18 cellular contexts compared by ENCODE assay signal in the genomic region with DNA sequence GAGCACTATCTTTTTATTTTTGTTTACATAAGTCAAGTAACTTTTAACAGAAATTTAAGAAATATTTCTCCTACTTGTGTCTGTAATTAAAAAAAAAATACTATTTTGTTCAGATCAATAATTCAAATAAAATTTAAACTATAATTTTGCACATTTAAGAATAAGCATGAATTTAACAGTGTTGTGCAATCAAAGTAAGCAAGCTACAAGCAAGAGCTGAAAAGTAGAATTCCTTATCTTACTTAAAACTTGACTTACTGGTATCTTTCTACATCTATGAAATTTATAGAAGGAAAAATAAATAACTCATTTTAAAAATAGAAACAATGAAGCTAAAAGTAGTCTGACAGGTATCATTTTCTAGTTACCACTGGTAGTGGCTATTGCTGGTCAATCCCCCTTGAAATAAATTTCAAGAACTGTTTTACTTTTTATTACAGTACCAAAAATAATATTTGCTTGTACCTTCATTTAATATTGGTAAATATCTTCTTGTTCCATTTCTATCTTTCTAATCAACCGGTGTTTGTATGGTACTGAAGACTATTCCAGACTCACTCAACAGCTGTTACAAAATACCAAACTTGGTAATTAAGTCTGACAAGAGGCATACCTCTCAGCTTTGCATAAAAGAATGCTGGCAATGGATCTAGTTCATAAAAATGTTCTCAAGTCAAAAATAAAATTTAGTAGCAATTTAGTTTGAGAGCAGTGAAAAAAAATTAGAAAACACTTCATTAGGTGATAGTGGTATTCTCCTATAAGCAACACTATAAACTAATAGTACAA.
DNase-seq lines count a peak whose midpoint lies in the region; ATAC-seq and TF ChIP-seq lines count a peak whose summit lies in the region.
"Had no signal": no experiment of that assay in that cellular context is flagged by ENCODE, and none has a peak within 500 bp of the region (broad histone marks: within the 10 kb centered on the region; RNA-seq: fewer than 3 reads in every experiment).

No MANE protein-coding gene starts in this region.

- WGBS in stomach, 5 donors = 30 to 49% (median 37%) methylated on average over 1 of the region's 1 CpG

- H3K9me3 Mint-ChIP-seq in natural killer cell = no peaks in the 10 kb centered on the region
- H3K9me3 Mint-ChIP-seq in natural killer cell treated with Interleukin-12 subunit alpha and Interleukin-12 subunit beta and Interleukin-15 and Interleukin-18, amount 100 ng/mL, for 72 hours = no peaks in the 10 kb centered on the region
- no peaks in the 10 kb centered on the region for H3K9me3 Mint-ChIP-seq in mesothelial cell of epicardium
- H3K9me3 Mint-ChIP-seq: activated CD8-positive, alpha-beta T cell treated with anti-CD3 and anti-CD28 coated beads for 36 hours; activated naive CD8-positive, alpha-beta T cell treated with anti-CD3 and anti-CD28 coated beads, Interleukin-2, amount 50 U/mL, for 24 hours had no signal

- H3K27me3 ChIP-seq in SU-DHL-6 (ENCODE audit: low read length) (no peaks in the 10 kb centered on the region), stomach (no peaks in the 10 kb centered on the region), left lung (no peaks in the 10 kb centered on the region)

- H3K36me3 Mint-ChIP-seq in natural killer cell (no peaks in the 10 kb centered on the region), mesothelial cell of epicardium (peaks cover 3% of the 10 kb centered on the region)
- no peaks in the 10 kb centered on the region for H3K36me3 Mint-ChIP-seq in natural killer cell treated with Interleukin-12 subunit alpha and Interleukin-12 subunit beta and Interleukin-15 and Interleukin-18, amount 100 ng/mL, for 72 hours

- peaks cover 32 to 95% (median 60%) of the 10 kb centered on the region in 4 donors for H3K4me1 ChIP-seq in stomach
- H3K4me1 ChIP-seq in left lung = peaks cover 22 to 66% of the 10 kb centered on the region in 2 donors

- H3K9me2 ChIP-seq in SU-DHL-6 (replicated peaks; ENCODE audit: insufficient read depth, low read length) = no peaks in the 10 kb centered on the region

- TF ChIP-seq POLR2A in stomach (IDR thresholded peaks at IDR 0.05) = no peak

- peaks cover 94% of the 10 kb centered on the region for H3K79me2 ChIP-seq in SU-DHL-6 (ENCODE audit: insufficient read depth, low read length)

- H3K36me3 ChIP-seq in SU-DHL-6 (ENCODE audit: low read length) (peaks cover 5% of the 10 kb centered on the region; the same call in 1 of the 2 replicates), stomach (peaks cover 0 to 14% (median 8%) of the 10 kb centered on the region in 4 donors), left lung (peaks cover 0 to 3% of the 10 kb centered on the region in 2 donors)
- H3K36me3 ChIP-seq: thoracic aorta had no signal

- ATAC-seq in natural killer cell (no peak), HG02798 (IDR thresholded peaks at IDR 0.05; ENCODE audit: poor library complexity, unreplicated experiment) (no peak), GM18873 (IDR thresholded peaks at IDR 0.05; ENCODE audit: low FRiP score, unreplicated experiment) (no peak), left lung (no peak)
- no peak for ATAC-seq in natural killer cell treated with Interleukin-12 subunit alpha and Interleukin-12 subunit beta and Interleukin-15 and Interleukin-18, amount 100 ng/mL, for 72 hours
- ATAC-seq: activated CD8-positive, alpha-beta T cell treated with anti-CD3 and anti-CD28 coated beads for 36 hours; activated naive CD8-positive, alpha-beta T cell treated with anti-CD3 and anti-CD28 coated beads, Interleukin-2, amount 50 U/mL, for 24 hours had no signal

- H3K27me3 Mint-ChIP-seq in natural killer cell (ENCODE audit: low read depth in 2 of 2) (no peaks in the 10 kb centered on the region), mesothelial cell of epicardium (ENCODE audit: low read depth) (no peaks in the 10 kb centered on the region)
- H3K27me3 Mint-ChIP-seq in natural killer cell treated with Interleukin-12 subunit alpha and Interleukin-12 subunit beta and Interleukin-15 and Interleukin-18, amount 100 ng/mL, for 72 hours = no peaks in the 10 kb centered on the region
- H3K27me3 Mint-ChIP-seq: activated CD8-positive, alpha-beta T cell treated with anti-CD3 and anti-CD28 coated beads for 36 hours; activated naive CD8-positive, alpha-beta T cell treated with anti-CD3 and anti-CD28 coated beads, Interleukin-2, amount 50 U/mL, for 24 hours had no signal

- H4K20me1 ChIP-seq in SU-DHL-6 (ENCODE audit: low read depth, low read length) = no peaks in the 10 kb centered on the region

- H3F3A ChIP-seq in SU-DHL-6 (ENCODE audit: insufficient read depth) = peaks cover 10% of the 10 kb centered on the region; the same call in 1 of the 2 replicates

- TF ChIP-seq EP300 in stomach (IDR thresholded peaks at IDR 0.05) = no peak

- no peak overlapping the region for H3K9ac ChIP-seq in SU-DHL-6 (ENCODE audit: low read length)

- H3K4me3 ChIP-seq in SU-DHL-6 (ENCODE audit: insufficient read depth, low read length, poor library complexity, severe bottlenecking) (no peak overlapping the region), stomach (no peak overlapping the region), left lung (no peak overlapping the region)
- H3K4me3 ChIP-seq: thoracic aorta had no signal

- TF ChIP-seq CTCF in natural killer cell (IDR thresholded peaks at IDR 0.05) = no peak
- TF ChIP-seq CTCF in SU-DHL-6 (IDR thresholded peaks at IDR 0.05; ENCODE audit: insufficient read depth, low read length, poor library complexity, severe bottlenecking) = no peak
- TF ChIP-seq CTCF in mesothelial cell of epicardium (IDR thresholded peaks at IDR 0.05; ENCODE audit: unreplicated experiment) = no peak
- TF ChIP-seq CTCF in stomach (IDR thresholded peaks at IDR 0.05) = no peak
- no peak for TF ChIP-seq CTCF in left lung (IDR thresholded peaks at IDR 0.05)

- H3K4me3 Mint-ChIP-seq in natural killer cell (no peak overlapping the region), mesothelial cell of epicardium (no peak overlapping the region)
- no peak overlapping the region for H3K4me3 Mint-ChIP-seq in natural killer cell treated with Interleukin-12 subunit alpha and Interleukin-12 subunit beta and Interleukin-15 and Interleukin-18, amount 100 ng/mL, for 72 hours
- H3K4me3 Mint-ChIP-seq: activated CD8-positive, alpha-beta T cell treated with anti-CD3 and anti-CD28 coated beads for 36 hours; activated naive CD8-positive, alpha-beta T cell treated with anti-CD3 and anti-CD28 coated beads, Interleukin-2, amount 50 U/mL, for 24 hours had no signal

- H3K27ac ChIP-seq in SU-DHL-6 (ENCODE audit: low read depth, low read length) = no peak overlapping the region
- peak overlapping the region in 1 of 5 donors; percentile 55 for H3K27ac ChIP-seq in stomach
- H3K27ac ChIP-seq in left lung = no peak overlapping the region

- no peak overlapping the region for H2AFZ ChIP-seq in SU-DHL-6 (ENCODE audit: low read depth, low read length, severe bottlenecking)

- intact Hi-C loops in natural killer cell (cut with micrococcal nuclease) (no loop called here), stomach (cut with DNase I; ENCODE audit: low total_unique reads) (no loop called here), left lung (cut with DNase I) (no loop called here)

- H3K27ac Mint-ChIP-seq in natural killer cell (peak overlapping the region; percentile 59 to 72), mesothelial cell of epicardium (peak overlapping the region; percentile 51)
- H3K27ac Mint-ChIP-seq in natural killer cell treated with Interleukin-12 subunit alpha and Interleukin-12 subunit beta and Interleukin-15 and Interleukin-18, amount 100 ng/mL, for 72 hours = no peak overlapping the region
- H3K27ac Mint-ChIP-seq: activated CD8-positive, alpha-beta T cell treated with anti-CD3 and anti-CD28 coated beads for 36 hours; activated naive CD8-positive, alpha-beta T cell treated with anti-CD3 and anti-CD28 coated beads, Interleukin-2, amount 50 U/mL, for 24 hours had no signal

- H3K4me1 Mint-ChIP-seq in natural killer cell (peaks cover 61 to 63% of the 10 kb centered on the region in 2 donors), mesothelial cell of epicardium (peaks cover 29% of the 10 kb centered on the region)
- H3K4me1 Mint-ChIP-seq in natural killer cell treated with Interleukin-12 subunit alpha and Interleukin-12 subunit beta and Interleukin-15 and Interleukin-18, amount 100 ng/mL, for 72 hours (ENCODE audit: low read depth in 2 of 2) = peaks cover 22 to 32% of the 10 kb centered on the region in 2 donors

- peak overlapping the region; percentile 7 for H3K4me2 ChIP-seq in SU-DHL-6 (ENCODE audit: low read depth, low read length, poor library complexity, severe bottlenecking)

- DNase-seq in natural killer cell (no peak), mesothelial cell of epicardium (ENCODE audit: low spot score in 2 of 2, unreplicated experiment in 2 of 2) (no peak), stomach (no peak), left lung (no peak)
- no peak for DNase-seq in natural killer cell treated with Interleukin-12 subunit alpha and Interleukin-12 subunit beta and Interleukin-15 and Interleukin-18, amount 100 ng/mL, for 72 hours (ENCODE audit: low spot score)
- DNase-seq: activated CD8-positive, alpha-beta T cell treated with anti-CD3 and anti-CD28 coated beads for 36 hours; activated naive CD8-positive, alpha-beta T cell treated with anti-CD3 and anti-CD28 coated beads, Interleukin-2, amount 50 U/mL, for 24 hours; central memory CD4-positive, alpha-beta T cell; effector CD4-positive, alpha-beta T cell; hippocampal formation; midbrain; NCI-H1417; NCI-H82; SW 1271 had no signal

- H3K9me3 ChIP-seq in SU-DHL-6 (ENCODE audit: insufficient read depth, low read length) (no peaks in the 10 kb centered on the region), stomach (no peaks in the 10 kb centered on the region), left lung (no peaks in the 10 kb centered on the region)
- H3K9me3 ChIP-seq: thoracic aorta had no signal

Comparison
In these comparisons a context has a peak if more than half of its experiments do, and no peak if none do; other contexts are left out.
1. H3K27ac Mint-ChIP-seq: peak in natural killer cell (2 of 2) and mesothelial cell of epicardium (single experiment); none in natural killer cell treated with Interleukin-12 subunit alpha and Interleukin-12 subunit beta and Interleukin-15 and Interleukin-18, amount 100 ng/mL, for 72 hours (0 of 2).